In genomic region chr15:69463182-69463756, GRCh38 we compare ENCODE assay signal across 8 cellular contexts. TPM values are rescaled to one million over a fixed set of nuclear protein-coding genes. Genes with fewer than 3 reads are reported as not detected.
DNase-seq lines count a peak whose midpoint lies in the region; ATAC-seq and TF ChIP-seq lines count a peak whose summit lies in the region.

No MANE protein-coding gene starts in this region.

- H3K4me3 ChIP-seq in H7 (ENCODE audit: insufficient read depth, low read depth, low read length) (peak overlapping the region; percentile 37), WI38 (ENCODE audit: low read depth, low read length) (peak overlapping the region; percentile 61), gastroesophageal sphincter (peak overlapping the region; percentile 55 to 56), skeletal muscle satellite cell (ENCODE audit: low read length) (peak overlapping the region; percentile 68)

- no peak for TF ChIP-seq CTCF in WI38 (IDR thresholded peaks at IDR 0.05; ENCODE audit: low read depth, low read length)
- TF ChIP-seq CTCF in gastroesophageal sphincter (IDR thresholded peaks at IDR 0.05) = no peak

- no peak for TF ChIP-seq EP300 in gastroesophageal sphincter (IDR thresholded peaks at IDR 0.05)

- peak overlapping the region; percentile 86 to 96 (median 91) for H3K27ac ChIP-seq in gastroesophageal sphincter

- 8 to 15% methylated on average over 9 of the region's 13 CpGs for WGBS in gastroesophageal sphincter (ENCODE audit: low coverage in 1 of 2), 2 donors

- H3K9me3 ChIP-seq in gastroesophageal sphincter = no peaks in the 10 kb centered on the region
- H3K9me3 ChIP-seq in skeletal muscle satellite cell (replicated peaks; ENCODE audit: low read length) = no peaks in the 10 kb centered on the region

- no peak for TF ChIP-seq POLR2A in gastroesophageal sphincter (IDR thresholded peaks at IDR 0.05)

- H3K4me2 ChIP-seq in skeletal muscle satellite cell (ENCODE audit: low read length) = peak overlapping the region; percentile 91

- ATAC-seq in gastroesophageal sphincter = no peak
- no peak for ATAC-seq in HG03159 (IDR thresholded peaks at IDR 0.05; ENCODE audit: unreplicated experiment)
- no peak for ATAC-seq in GM21447 (IDR thresholded peaks at IDR 0.05; ENCODE audit: unreplicated experiment)

- no peaks in the 10 kb centered on the region for H3K27me3 ChIP-seq in H7 (ENCODE audit: control insufficient read depth, insufficient read depth, low read length)
- H3K27me3 ChIP-seq in gastroesophageal sphincter = no peaks in the 10 kb centered on the region
- H3K27me3 ChIP-seq in skeletal muscle satellite cell (ENCODE audit: control insufficient read depth, insufficient read depth, low read length) = no peaks in the 10 kb centered on the region

- H3K9ac ChIP-seq in skeletal muscle satellite cell (ENCODE audit: low read depth, low read length) = peak overlapping the region; percentile 89

- H3K36me3 ChIP-seq in H7 (replicated peaks; ENCODE audit: control insufficient read depth, insufficient read depth, low read length) = no peaks in the 10 kb centered on the region
- H3K36me3 ChIP-seq in gastroesophageal sphincter = no peaks in the 10 kb centered on the region
- no peaks in the 10 kb centered on the region for H3K36me3 ChIP-seq in skeletal muscle satellite cell (ENCODE audit: insufficient read depth, low read length)

- DNase-seq in H7 (no peak), glomerular visceral epithelial cell (ENCODE audit: extremely low spot score) (no peak), NCI-H748 (lab: John Stamatoyannopoulos, UW; ENCODE audit: unreplicated experiment) (no peak)

- H3K4me1 ChIP-seq in gastroesophageal sphincter (peaks cover 0 to 50% (median 12%) of the 10 kb centered on the region in 3 donors), skeletal muscle satellite cell (ENCODE audit: control insufficient read depth, insufficient read depth, low read length) (peaks cover 19% of the 10 kb centered on the region)

RNA-seq across cellular contexts. Expression of gene RPLP1, which starts 10.7 kb away (rescaled TPM):
- total RNA-seq in H7 (2014; rRNA removed; shearing (Covaris generic)) = 252 and 393 TPM in 2 replicates
- total RNA-seq in gastroesophageal sphincter = 100 to 1,000 TPM; 337 to 657 (median 426) TPM
- total RNA-seq in skeletal muscle satellite cell (2012; rRNA removed) = 78.8 and 92.8 TPM in 2 replicates

RNA-seq across cellular contexts. Expression of gene KIF23, which starts 49.1 kb away (rescaled TPM):
- 68.6 and 81.9 TPM in 2 replicates for total RNA-seq in H7 (2014; rRNA removed; shearing (Covaris generic))
- total RNA-seq in gastroesophageal sphincter = 1 to 10 TPM; 1.1 to 8.6 (median 4.7) TPM
- 19.3 and 29.7 TPM in 2 replicates for total RNA-seq in skeletal muscle satellite cell (2012; rRNA removed)
